In the genomic region with DNA sequence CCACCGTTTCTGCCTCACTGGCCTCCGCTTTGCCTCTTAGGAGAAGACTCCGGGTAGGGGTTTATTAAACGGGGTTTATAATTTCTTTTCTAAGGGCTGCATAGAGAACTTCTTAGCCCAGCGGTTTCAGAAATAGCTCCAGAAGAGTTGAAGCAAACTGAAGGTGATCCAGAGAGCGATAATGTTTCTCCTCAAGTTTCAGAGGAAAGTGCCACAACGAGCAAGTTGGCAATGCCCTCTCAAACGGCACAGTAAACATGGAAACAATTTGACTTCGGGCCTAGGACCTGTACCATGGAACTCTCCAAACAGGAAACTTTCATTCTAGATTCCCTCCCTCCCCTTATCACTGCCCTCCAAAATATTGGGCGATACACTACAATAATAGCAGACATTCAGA, we compare ENCODE assay signal across 8 cellular contexts. TPM values are rescaled to one million over a fixed set of nuclear protein-coding genes. Genes with fewer than 3 reads are reported as not detected.
DNase-seq lines count a peak whose midpoint lies in the region; ATAC-seq, FAIRE-seq and TF ChIP-seq lines count a peak whose summit lies in the region.

No MANE protein-coding gene starts in this region.

- TF ChIP-seq CTCF in adrenal gland (IDR thresholded peaks at IDR 0.05) = no peak
- TF ChIP-seq CTCF in HepG2 (CRISPR knock-in tag; IDR thresholded peaks at IDR 0.05) = no peak
- no peak for TF ChIP-seq CTCF in testis (IDR thresholded peaks at IDR 0.05)

- H2AFZ ChIP-seq in HepG2 (ENCODE audit: low read length) = no peak overlapping the region

- H3K27me3 Mint-ChIP-seq in T-helper 2 cell treated with Interferon-gamma antibody and Interleukin-4, amounts not matched to agents 5 μg/mL and 100 μg/mL, for 36 hours (ENCODE audit: low read depth) = no peaks in the 10 kb centered on the region

- peak overlapping the region in 4 of 5 donors; percentile 82 to 94 (median 87) for H3K27ac ChIP-seq in adrenal gland
- peak overlapping the region; percentile 81 for H3K27ac ChIP-seq in HepG2 (ENCODE audit: extremely low read length, insufficient read depth, low read length)
- peak overlapping the region in 1 of 2 donors; percentile 75 for H3K27ac ChIP-seq in testis

- H3K4me1 ChIP-seq in adrenal gland (replicated peaks in 1 of 2) (peaks cover 22 to 23% of the 10 kb centered on the region in 2 donors), HepG2 (ENCODE audit: insufficient read depth, low read length) (peaks cover 52% of the 10 kb centered on the region), testis (peaks cover 15% of the 10 kb centered on the region)

- H3K79me2 ChIP-seq in HepG2 (ENCODE audit: insufficient read depth, low read length) = peaks cover 32% of the 10 kb centered on the region

- no peak for DNase-seq in T-helper 2 cell treated with Interferon-gamma antibody and Interleukin-4, amounts not matched to agents 5 μg/mL and 100 μg/mL, for 36 hours (ENCODE audit: low spot score)
- no peak for DNase-seq in T-helper 2 cell
- DNase-seq in adrenal gland = no peak
- DNase-seq in HepG2 (ENCODE audit: low spot score) = no peak
- no peak for DNase-seq in testis
- no peak for DNase-seq in glomerular visceral epithelial cell (ENCODE audit: extremely low spot score)
- DNase-seq in Kasumi-1 (lab: John Stamatoyannopoulos, UW) = no peak
- DNase-seq in GOT3 (lab: John Stamatoyannopoulos, UW) = no peak

- TF ChIP-seq POLR2A in adrenal gland (IDR thresholded peaks at IDR 0.05) (no peak), HepG2 (IDR thresholded peaks at IDR 0.05; ENCODE audit: insufficient read depth in 1 of 2, low read depth in 2 of 2, low read length in 2 of 2) (no peak), testis (IDR thresholded peaks at IDR 0.05) (no peak)

- H3K27me3 ChIP-seq in adrenal gland (no peaks in the 10 kb centered on the region), HepG2 (ENCODE audit: control insufficient read depth in 1 of 2, insufficient read depth in 2 of 2, low read length in 2 of 2) (no peaks in the 10 kb centered on the region; a peak in 1 of 5 replicates), testis (no peaks in the 10 kb centered on the region)

- H3K9me3 ChIP-seq in adrenal gland (replicated peaks in 1 of 3) = no peaks in the 10 kb centered on the region
- no peaks in the 10 kb centered on the region for H3K9me3 ChIP-seq in HepG2 (ENCODE audit: low read length)
- no peaks in the 10 kb centered on the region for H3K9me3 ChIP-seq in testis

- POLR2A ChIA-PET in HepG2 (lab: Yijun Ruan, JAX) = interaction anchor here (0.6 to 2.2 kb wide), 4 partner anchors 23 to 367 kb away, joined by 3 to 23 read pairs (median 4); partner anchors contain the start of gene SGSM3

- H3K4me3 Mint-ChIP-seq in T-helper 2 cell treated with Interferon-gamma antibody and Interleukin-4, amounts not matched to agents 5 μg/mL and 100 μg/mL, for 36 hours = peak overlapping the region; percentile 98

- TF ChIP-seq EP300 in HepG2 (IDR thresholded peaks at IDR 0.05; ENCODE audit: low read depth in 2 of 2, low read length in 2 of 2) (no peak), HepG2 (CRISPR knock-in tag; IDR thresholded peaks at IDR 0.05; ENCODE audit: borderline replicate concordance) (no peak)

- H3K4me3 ChIP-seq in adrenal gland (peak overlapping the region in 3 of 4 donors; percentile 83 to 95 (median 85)), HepG2 (replicated peaks in 1 of 3; ENCODE audit: insufficient read depth in 1 of 3, low read depth in 2 of 3, low read length in 3 of 3) (peak overlapping the region; percentile 83 to 89 (median 84)), testis (peak overlapping the region; percentile 70 to 95)

- in situ Hi-C loops in HepG2 (cut with HindIII; ENCODE audit: extremely low pct_ligation_motif_present, low pct_unique_long_range_greater_than_20kb) = no loop called here

- peaks cover 0 to 32% of the 10 kb centered on the region in 2 donors for H3K36me3 ChIP-seq in adrenal gland (replicated peaks in 1 of 2)
- peaks cover 5 to 28% of the 10 kb centered on the region in 2 experiments; a peak in 4 of 5 replicates for H3K36me3 ChIP-seq in HepG2 (replicated peaks in 1 of 2; ENCODE audit: control insufficient read depth in 1 of 2, insufficient read depth in 2 of 2, low read length in 2 of 2)
- H3K36me3 ChIP-seq in testis (ENCODE audit: low read depth, missing control alignments) = no peaks in the 10 kb centered on the region

- H3K27ac Mint-ChIP-seq in T-helper 2 cell treated with Interferon-gamma antibody and Interleukin-4, amounts not matched to agents 5 μg/mL and 100 μg/mL, for 36 hours = peak overlapping the region; percentile 98

- CTCF ChIA-PET in HepG2 (lab: Yijun Ruan, JAX; ENCODE audit: low intra/inter-chr PET ratio, low total read pairs) = no interaction called here

- no peak for FAIRE-seq in HepG2 (lab: Jason Lieb, UNC)

- intact Hi-C loops in adrenal gland (cut with DNase I) (loop anchor here in 1 of 2 donors (10.0 kb wide), 2 partner anchors 292 to 812 kb away; partner anchors contain the start of gene RPS19BP1), HepG2 (cut with micrococcal nuclease; ENCODE audit: unreplicated experiment) (loop anchor here (5.0 kb wide), 1 partner anchor 305 kb away; no protein-coding TSS in a partner anchor), testis (cut with DNase I; ENCODE audit: low total_unique reads) (loop anchor here (10.0 kb wide), 1 partner anchor 302 kb away; no protein-coding TSS in a partner anchor)

- peaks cover 14% of the 10 kb centered on the region; the same call in 1 of the 2 replicates for H4K20me1 ChIP-seq in HepG2 (ENCODE audit: insufficient read depth, low read length)

- H3K9ac ChIP-seq in HepG2 (ENCODE audit: insufficient read depth, low read depth, low read length) = peak overlapping the region; percentile 76

- H3K9me3 Mint-ChIP-seq in T-helper 2 cell treated with Interferon-gamma antibody and Interleukin-4, amounts not matched to agents 5 μg/mL and 100 μg/mL, for 36 hours = no peaks in the 10 kb centered on the region

- H3K4me1 Mint-ChIP-seq in T-helper 2 cell treated with Interferon-gamma antibody and Interleukin-4, amounts not matched to agents 5 μg/mL and 100 μg/mL, for 36 hours (ENCODE audit: low read depth) = peaks cover 26% of the 10 kb centered on the region

- no peak for TF ChIP-seq RAD21 in HepG2 (CRISPR knock-in tag; IDR thresholded peaks at IDR 0.05)

- TSS peak; percentile 70 for BruUV-seq in HepG2 (replicated peaks; lab: Mats Ljungman, UMichigan)

- WGBS in adrenal gland, 4 donors = 13 to 19% (median 17%) methylated on average over 10 of the region's 10 CpGs
- 7% methylated on average over 10 of the region's 10 CpGs for WGBS in HepG2 (ENCODE audit: low lambda C conversion rate)
- 4 to 14% methylated on average over 10 of the region's 10 CpGs for WGBS in testis, 2 donors

- peaks cover 26% of the 10 kb centered on the region for H3K36me3 Mint-ChIP-seq in T-helper 2 cell treated with Interferon-gamma antibody and Interleukin-4, amounts not matched to agents 5 μg/mL and 100 μg/mL, for 36 hours (ENCODE audit: low read depth)

- peak overlapping the region; percentile 95 for H3K4me2 ChIP-seq in HepG2 (ENCODE audit: low read depth, low read length)

- ATAC-seq in HepG2 = no peak

RNA-seq across cellular contexts. Expression of gene ADSL, which starts 1.0 kb away (rescaled TPM):
- 10 to 100 TPM; 26.8 to 70.2 (median 57.5) TPM for total RNA-seq in adrenal gland
- 10 to 100 TPM; 41.3 to 67.0 (median 44.2) TPM for polyA plus RNA-seq in adrenal gland
- total RNA-seq in HepG2 (2016; rRNA removed; fragmentation: Illumina TruSeq; extraction: Trizol) = 174 and 246 TPM in 2 replicates
- total RNA-seq in HepG2 (2016; cell fraction: cytosol; rRNA removed; fragmentation: Illumina TruSeq; extraction: Trizol; ENCODE audit: low read depth) = 48.4 and 50.9 TPM in 2 replicates
- 170 and 259 TPM in 2 replicates for total RNA-seq in HepG2 (2016; cell fraction: insoluble cytoplasmic fraction; rRNA removed; fragmentation: Illumina TruSeq; extraction: Trizol)
- total RNA-seq in HepG2 (2016; cell fraction: membrane; rRNA removed; fragmentation: Illumina TruSeq; extraction: Trizol) = 74.9 and 82.1 TPM in 2 replicates
- total RNA-seq in HepG2 (2016; cell fraction: nucleus; rRNA removed; fragmentation: Illumina TruSeq; extraction: Trizol) = 104 TPM in 2 replicates
- polyA plus RNA-seq in HepG2 (2011; rRNA removed) = 123 and 126 TPM in 2 replicates
- 146 and 165 TPM in 2 replicates for polyA plus RNA-seq in HepG2 (2011; cell fraction: cytosol; rRNA removed)
- polyA plus RNA-seq in HepG2 (2011; cell fraction: nucleus; rRNA removed) = 121 and 128 TPM in 2 replicates
- polyA plus RNA-seq in HepG2 (2012) = 85.3 and 95.9 TPM in 2 replicates
- polyA plus RNA-seq in HepG2 (2016; cell fraction: cytosol; fragmentation: Illumina TruSeq; extraction: Trizol; ENCODE audit: low read depth) = 29.4 and 31.7 TPM in 2 replicates
- polyA plus RNA-seq in HepG2 (2016; cell fraction: insoluble cytoplasmic fraction; fragmentation: Illumina TruSeq; extraction: Trizol; ENCODE audit: low read depth) = 192 and 202 TPM in 2 replicates
- 40.9 and 42.5 TPM in 2 replicates for polyA plus RNA-seq in HepG2 (2016; cell fraction: membrane; fragmentation: Illumina TruSeq; extraction: Trizol; ENCODE audit: low read depth)
- 112 and 125 TPM in 2 replicates for polyA plus RNA-seq in HepG2 (2016; cell fraction: nucleus; fragmentation: Illumina TruSeq; extraction: Trizol; ENCODE audit: insufficient read depth, low read depth)
- 148 and 183 TPM in 2 replicates for polyA minus RNA-seq in HepG2 (2011; rRNA and poly(A)+ RNA removed; ENCODE audit: low replicate concordance)
- 49.9 and 55.2 TPM in 2 replicates for polyA minus RNA-seq in HepG2 (2011; cell fraction: cytosol; rRNA and poly(A)+ RNA removed)
- 79.3 and 97.1 TPM in 2 replicates for polyA minus RNA-seq in HepG2 (2011; cell fraction: nucleus; rRNA and poly(A)+ RNA removed)
- total RNA-seq in testis = 100 to 1,000 TPM in 1 of 2 donors, 10 to 100 TPM in 1; 78.9 to 102 TPM
- polyA plus RNA-seq in testis (ENCODE audit: insufficient read depth, low read depth, low replicate concordance) = 72.4 TPM

RNA-seq across cellular contexts. Expression of gene SGSM3, which starts 23.1 kb away (rescaled TPM):
- 10 to 100 TPM; 48.2 to 98.7 (median 63.2) TPM for total RNA-seq in adrenal gland
- 100 to 1,000 TPM in 2 of 3 donors, 10 to 100 TPM in 1; 19.2 to 220 (median 205) TPM for polyA plus RNA-seq in adrenal gland
- total RNA-seq in HepG2 (2016; rRNA removed; fragmentation: Illumina TruSeq; extraction: Trizol) = 10.8 and 15.7 TPM in 2 replicates
- 12.7 and 13.4 TPM in 2 replicates for total RNA-seq in HepG2 (2016; cell fraction: cytosol; rRNA removed; fragmentation: Illumina TruSeq; extraction: Trizol; ENCODE audit: low read depth)
- 8.1 and 17.9 TPM in 2 replicates for total RNA-seq in HepG2 (2016; cell fraction: insoluble cytoplasmic fraction; rRNA removed; fragmentation: Illumina TruSeq; extraction: Trizol)
- 12.6 and 12.7 TPM in 2 replicates for total RNA-seq in HepG2 (2016; cell fraction: membrane; rRNA removed; fragmentation: Illumina TruSeq; extraction: Trizol)
- 18.0 and 19.9 TPM in 2 replicates for total RNA-seq in HepG2 (2016; cell fraction: nucleus; rRNA removed; fragmentation: Illumina TruSeq; extraction: Trizol)
- 23.8 and 30.6 TPM in 2 replicates for polyA plus RNA-seq in HepG2 (2011; rRNA removed)
- polyA plus RNA-seq in HepG2 (2011; cell fraction: cytosol; rRNA removed) = 8.3 and 16.1 TPM in 2 replicates
- polyA plus RNA-seq in HepG2 (2011; cell fraction: nucleus; rRNA removed) = 265 and 362 TPM in 2 replicates
- 12.7 and 19.1 TPM in 2 replicates for polyA plus RNA-seq in HepG2 (2012)
- polyA plus RNA-seq in HepG2 (2016; cell fraction: cytosol; fragmentation: Illumina TruSeq; extraction: Trizol; ENCODE audit: low read depth) = 5.0 and 5.7 TPM in 2 replicates
- 8.9 and 11.3 TPM in 2 replicates for polyA plus RNA-seq in HepG2 (2016; cell fraction: insoluble cytoplasmic fraction; fragmentation: Illumina TruSeq; extraction: Trizol; ENCODE audit: low read depth)
- polyA plus RNA-seq in HepG2 (2016; cell fraction: membrane; fragmentation: Illumina TruSeq; extraction: Trizol; ENCODE audit: low read depth) = 8.8 and 9.1 TPM in 2 replicates
- polyA plus RNA-seq in HepG2 (2016; cell fraction: nucleus; fragmentation: Illumina TruSeq; extraction: Trizol; ENCODE audit: insufficient read depth, low read depth) = 46.2 and 59.6 TPM in 2 replicates
- polyA minus RNA-seq in HepG2 (2011; rRNA and poly(A)+ RNA removed; ENCODE audit: low replicate concordance) = 20.1 and 47.7 TPM in 2 replicates
- polyA minus RNA-seq in HepG2 (2011; cell fraction: cytosol; rRNA and poly(A)+ RNA removed) = 3.8 and 6.1 TPM in 2 replicates
- 22.9 and 34.2 TPM in 2 replicates for polyA minus RNA-seq in HepG2 (2011; cell fraction: nucleus; rRNA and poly(A)+ RNA removed)
- 10 to 100 TPM; 75.8 to 84.7 TPM for total RNA-seq in testis
- 92.8 TPM for polyA plus RNA-seq in testis (ENCODE audit: insufficient read depth, low read depth, low replicate concordance)
